29 cellular contexts compared by ENCODE assay signal in the genomic region with DNA sequence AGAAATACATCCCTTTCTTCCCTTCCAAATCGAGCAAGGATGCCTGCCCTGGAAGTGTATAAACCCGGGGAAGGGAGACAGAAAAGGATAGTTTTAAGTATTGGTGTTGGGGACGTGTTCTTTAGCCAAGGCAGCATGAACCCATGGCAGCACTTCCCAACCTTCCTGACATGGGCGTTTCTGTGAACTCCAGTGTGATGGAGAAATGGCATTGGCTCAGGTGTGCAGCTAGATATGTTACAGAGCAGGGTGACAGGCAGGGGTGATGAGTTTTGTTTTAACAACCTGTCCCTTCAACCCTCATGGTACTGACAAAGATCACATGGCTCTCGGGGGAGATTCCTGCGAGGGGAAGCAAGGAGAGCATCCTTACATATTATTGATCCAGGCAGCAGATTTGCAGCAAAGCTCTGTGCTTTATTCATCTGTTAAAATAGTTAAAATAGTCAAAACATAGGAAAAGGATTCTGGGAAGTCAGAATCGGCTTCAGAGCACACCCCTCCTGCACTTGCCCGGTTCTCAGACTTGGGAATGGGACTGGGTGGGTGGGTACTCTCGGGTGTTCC. TPM values are rescaled to one million over a fixed set of nuclear protein-coding genes. Genes with fewer than 3 reads are reported as not detected.
DNase-seq lines count a peak whose midpoint lies in the region; FAIRE-seq and TF ChIP-seq lines count a peak whose summit lies in the region.
"Had no signal": no experiment of that assay in that cellular context is flagged by ENCODE, and none has a peak within 500 bp of the region (broad histone marks: within the 10 kb centered on the region; RNA-seq: fewer than 3 reads in every experiment).

No MANE protein-coding gene starts in this region.

- peaks cover 89% of the 10 kb centered on the region for H3K36me3 Mint-ChIP-seq in activated CD4-positive, alpha-beta T cell treated with anti-CD3 and anti-CD28 coated beads, Interleukin-2, amount 10 ng/mL, durations not matched to agents 7 days and 5 days (ENCODE audit: low read depth)

- peaks cover 5% of the 10 kb centered on the region for H3K9me3 Mint-ChIP-seq in activated CD4-positive, alpha-beta T cell treated with anti-CD3 and anti-CD28 coated beads, Interleukin-2, amount 10 ng/mL, durations not matched to agents 7 days and 5 days
- H3K9me3 Mint-ChIP-seq: effector memory CD8-positive, alpha-beta T cell had no signal

- H3K27me3 Mint-ChIP-seq in activated CD4-positive, alpha-beta T cell treated with anti-CD3 and anti-CD28 coated beads, Interleukin-2, amount 10 ng/mL, durations not matched to agents 7 days and 5 days = no peaks in the 10 kb centered on the region
- H3K27me3 Mint-ChIP-seq: effector memory CD8-positive, alpha-beta T cell; T-helper 17 cell had no signal

- H3K9me3 ChIP-seq in BLaER1 = peaks cover 19% of the 10 kb centered on the region
- H3K9me3 ChIP-seq: A549 had no signal

- POLR2A ChIA-PET in activated CD4-positive, alpha-beta T cell treated with anti-CD3 and anti-CD28 coated beads, Interleukin-2, amount 10 ng/mL, durations not matched to agents 7 days and 5 days (lab: Charles Lee) = interaction anchor here (0.6 to 1.4 kb wide), 4 partner anchors 10 to 1005 kb away, joined by 3 read pairs; no protein-coding TSS in a partner anchor

- H3K4me1 Mint-ChIP-seq in activated CD4-positive, alpha-beta T cell treated with anti-CD3 and anti-CD28 coated beads, Interleukin-2, amount 10 ng/mL, durations not matched to agents 7 days and 5 days = peaks cover 71% of the 10 kb centered on the region

- CTCF ChIA-PET in activated CD4-positive, alpha-beta T cell treated with anti-CD3 and anti-CD28 coated beads, Interleukin-2, amount 10 ng/mL, durations not matched to agents 7 days and 5 days (lab: Charles Lee) = interaction anchor here (0.8 to 1.6 kb wide), 2 partner anchors 21 to 28 kb away, joined by 3 to 4 read pairs; no protein-coding TSS in a partner anchor

- H3K27me3 ChIP-seq in BLaER1 = peaks cover 25% of the 10 kb centered on the region
- H3K27me3 ChIP-seq: stomach, tibial artery had no signal

- FAIRE-seq in GM19239 (lab: Jason Lieb, UNC) = peak; percentile 85
- no peak for FAIRE-seq in RCC 7860 (lab: Jason Lieb, UNC)
- FAIRE-seq: A549, G401.6, keratinocyte had no signal

- peak overlapping the region; percentile 96 for H3K4me3 Mint-ChIP-seq in activated CD4-positive, alpha-beta T cell treated with anti-CD3 and anti-CD28 coated beads, Interleukin-2, amount 10 ng/mL, durations not matched to agents 7 days and 5 days
- H3K4me3 Mint-ChIP-seq: effector memory CD8-positive, alpha-beta T cell; T-helper 17 cell had no signal

- H4K20me1 ChIP-seq in BLaER1 = no peaks in the 10 kb centered on the region

- peaks cover 10% of the 10 kb centered on the region; the same call in 1 of the 2 replicates for H3K36me3 ChIP-seq in BLaER1
- H3K36me3 ChIP-seq: cardiac muscle cell had no signal

- no peak overlapping the region for H3K27ac ChIP-seq in BLaER1
- H3K27ac ChIP-seq in coronary artery = no peak overlapping the region
- H3K27ac ChIP-seq: A549, cardiac muscle cell, GM23248, RWPE1, stomach, tibial artery had no signal

- TF ChIP-seq CTCF in coronary artery (IDR thresholded peaks at IDR 0.05) = no peak

- H3K4me3 ChIP-seq in BLaER1 (no peak overlapping the region), coronary artery (no peak overlapping the region)
- H3K4me3 ChIP-seq: A549, cardiac muscle cell, GM23248, stomach, tibial artery had no signal

- no peak for DNase-seq in activated CD4-positive, alpha-beta T cell treated with anti-CD3 and anti-CD28 coated beads, Interleukin-2, amount 10 ng/mL, durations not matched to agents 7 days and 5 days
- no peak for DNase-seq in activated CD4-positive, alpha-beta T cell treated with anti-CD3 and anti-CD28 coated beads for 48 hours
- no peak for DNase-seq in GM19239 (ENCODE audit: insufficient read length, low spot score)
- DNase-seq in coronary artery (ENCODE audit: low spot score) = peak; percentile 14
- no peak for DNase-seq in cerebellar cortex (ENCODE audit: low spot score)
- no peak for DNase-seq in RCC 7860 (ENCODE audit: low spot score)
- DNase-seq in HuH-7 (ENCODE audit: low spot score) = no peak
- DNase-seq: activated CD4-positive, alpha-beta T cell treated with anti-CD3 and anti-CD28 coated beads, Interleukin-2, amount 50 U/mL, for 1 hour; activated T-cell treated with anti-CD3 and anti-CD28 coated beads, Interleukin-2, amount 50 U/mL, for 1 hour; aorta; cortex of kidney; effector memory CD8-positive, alpha-beta T cell; erythroblast; GM23248; KG1; left ventricle myocardium superior; MM.1S; NCI-H446 treated with DMSO at 0.1 percent for 48 hours; NCI-H82; nucleus accumbens; stomach; T-helper 17 cell had no signal

- H3K27ac Mint-ChIP-seq in activated CD4-positive, alpha-beta T cell treated with anti-CD3 and anti-CD28 coated beads, Interleukin-2, amount 10 ng/mL, durations not matched to agents 7 days and 5 days = peak overlapping the region; percentile 71
- H3K27ac Mint-ChIP-seq: T-helper 17 cell had no signal

- no peak overlapping the region for H3K9ac ChIP-seq in BLaER1
- H3K9ac ChIP-seq: GM23248 had no signal

- peaks cover 77% of the 10 kb centered on the region for H3K4me1 ChIP-seq in BLaER1
- H3K4me1 ChIP-seq: A549 had no signal

- H3K4me2 ChIP-seq in BLaER1 = peak overlapping the region; percentile 93
- H3K4me2 ChIP-seq: A549 had no signal

RNA-seq across cellular contexts. Expression of a gene that starts 4.0 kb away (rescaled TPM):
- total RNA-seq in activated CD4-positive, alpha-beta T cell treated with anti-CD3 and anti-CD28 coated beads, Interleukin-2, amount 10 ng/mL, durations not matched to agents 7 days and 5 days = 100 to 1,000 TPM; 722 to 723 TPM
- total RNA-seq: cardiac muscle cell had no signal
